In the genomic region with DNA sequence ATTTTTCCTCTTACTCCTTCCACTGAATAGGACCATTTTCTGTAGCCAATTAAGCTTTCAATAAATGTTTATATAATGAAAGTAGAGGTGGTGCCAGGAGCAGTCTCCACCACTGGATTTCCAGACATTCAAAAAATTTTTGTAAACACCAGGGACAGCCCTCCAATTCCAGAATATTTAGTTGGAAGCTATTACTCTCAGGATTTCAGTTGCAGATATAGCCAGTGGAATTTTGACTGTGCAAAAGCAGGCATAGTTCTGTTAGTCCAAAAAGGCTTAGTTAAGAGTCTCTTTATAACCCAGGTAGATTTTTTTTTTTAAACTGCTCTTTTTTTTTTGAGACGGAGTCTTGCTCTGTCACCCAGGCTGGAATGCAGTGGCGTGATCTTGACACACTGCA, we compare ENCODE assay signal across 22 cellular contexts.
DNase-seq lines count a peak whose midpoint lies in the region; ATAC-seq and TF ChIP-seq lines count a peak whose summit lies in the region.
"Had no signal": no experiment of that assay in that cellular context is flagged by ENCODE, and none has a peak within 500 bp of the region (broad histone marks: within the 10 kb centered on the region; RNA-seq: fewer than 3 reads in every experiment).

No MANE protein-coding gene starts in this region.

- H3K4me3 Mint-ChIP-seq in naive thymus-derived CD8-positive, alpha-beta T cell, result no peak overlapping the region
- H3K4me3 Mint-ChIP-seq: activated T-helper 1 cell treated with anti-CD3 and anti-CD28 coated beads, Interleukin-12 subunit alpha, Interleukin-12 subunit beta, Interleukin-2, Interleukin-4 antibody, amounts not matched to agents 30 ng/mL and 10 ng/mL and 1 ng/mL, durations not matched to agents 14 hours and 24 hours and 36 hours; memory B cell; naive thymus-derived CD4-positive, alpha-beta T cell; stimulated activated naive B cell treated with anti-CD40 and anti-IgM and Interleukin-4, amounts not matched to agents 10 μg/mL and 1 μg/mL and 100 μg/mL, for 72 hours had no signal

- peak overlapping the region in 7 of 12 donors; percentile 10 to 66 (median 31) for H3K27ac ChIP-seq in heart left ventricle
- H3K27ac ChIP-seq: brain microvascular endothelial cell, ovary had no signal

- DNase-seq in heart left ventricle, result no peak
- no peak for DNase-seq in cardiac septum (ENCODE audit: low spot score)
- peak; percentile 82 for DNase-seq in fibroblast of peridontal ligament (ENCODE audit: extremely low read depth)
- DNase-seq in sciatic nerve (ENCODE audit: low spot score), result no peak
- DNase-seq in H4 (ENCODE audit: low spot score), result no peak
- no peak for DNase-seq in naive thymus-derived CD8-positive, alpha-beta T cell
- no peak for DNase-seq in HK-2 (ENCODE audit: unreplicated experiment)
- DNase-seq: brain microvascular endothelial cell; C1 segment of cervical spinal cord; cortex of kidney; foreskin melanocyte; kidney; naive thymus-derived CD4-positive, alpha-beta T cell; NCI-H1417 treated with DMSO at 0.1 percent for 48 hours; NCI-H526 treated with DMSO at 0.1 percent for 48 hours; ovary; stimulated activated CD4-positive, alpha-beta T cell treated with anti-CD3 and anti-CD28 coated beads, Interleukin-2, amount 100 ng/mL, for 24 hours; stimulated activated naive B cell treated with anti-CD40 and anti-IgM and Interleukin-4, amounts not matched to agents 10 μg/mL and 1 μg/mL and 100 μg/mL, for 72 hours had no signal

- intact Hi-C loops in heart left ventricle (cut with DNase I) (no loop called here), cardiac septum (cut with DNase I) (no loop called here), sciatic nerve (cut with DNase I) (no loop called here)

- no peak for ATAC-seq in heart left ventricle
- peak; percentile 23 for ATAC-seq in sciatic nerve
- ATAC-seq in GM21717 (IDR thresholded peaks at IDR 0.05; ENCODE audit: unreplicated experiment), result no peak
- no peak for ATAC-seq in naive thymus-derived CD8-positive, alpha-beta T cell
- ATAC-seq: activated naive CD4-positive, alpha-beta T cell treated with anti-CD3 and anti-CD28 coated beads, Interleukin-2, amount 50 U/mL, for 72 hours; naive thymus-derived CD4-positive, alpha-beta T cell; stimulated activated naive B cell treated with anti-CD40 and anti-IgM and Interleukin-4, amounts not matched to agents 10 μg/mL and 1 μg/mL and 100 μg/mL, for 72 hours had no signal

- H3K36me3 Mint-ChIP-seq in naive thymus-derived CD8-positive, alpha-beta T cell, result no peaks in the 10 kb centered on the region
- H3K36me3 Mint-ChIP-seq: memory B cell; stimulated activated naive B cell treated with anti-CD40 and anti-IgM and Interleukin-4, amounts not matched to agents 10 μg/mL and 1 μg/mL and 100 μg/mL, for 72 hours had no signal

- POLR2A ChIA-PET in naive thymus-derived CD8-positive, alpha-beta T cell (lab: Charles Lee), result no interaction called here

- H3K4me3 ChIP-seq in heart left ventricle, result no peak overlapping the region
- H3K4me3 ChIP-seq: ovary had no signal

- no peak for TF ChIP-seq POLR2A in heart left ventricle (IDR thresholded peaks at IDR 0.05)

- no peaks in the 10 kb centered on the region for H3K9me3 Mint-ChIP-seq in naive thymus-derived CD8-positive, alpha-beta T cell
- H3K9me3 Mint-ChIP-seq: activated naive CD4-positive, alpha-beta T cell treated with anti-CD3 and anti-CD28 coated beads, Interleukin-2, amount 50 U/mL, for 72 hours; activated T-helper 1 cell treated with anti-CD3 and anti-CD28 coated beads, Interleukin-12 subunit alpha, Interleukin-12 subunit beta, Interleukin-2, Interleukin-4 antibody, amounts not matched to agents 30 ng/mL and 10 ng/mL and 1 ng/mL, durations not matched to agents 14 hours and 24 hours and 36 hours; memory B cell; stimulated activated naive B cell treated with anti-CD40 and anti-IgM and Interleukin-4, amounts not matched to agents 10 μg/mL and 1 μg/mL and 100 μg/mL, for 72 hours had no signal

- no peaks in the 10 kb centered on the region for H3K9me3 ChIP-seq in heart left ventricle
- H3K9me3 ChIP-seq: ovary had no signal

- no peak for TF ChIP-seq CTCF in heart left ventricle (IDR thresholded peaks at IDR 0.05)

- peaks cover 4 to 73% (median 23%) of the 10 kb centered on the region in 12 donors for H3K4me1 ChIP-seq in heart left ventricle

- peaks cover 5 to 15% (median 14%) of the 10 kb centered on the region in 4 donors for H3K4me1 Mint-ChIP-seq in naive thymus-derived CD8-positive, alpha-beta T cell

- peaks cover 0 to 13% (median 0%) of the 10 kb centered on the region in 9 donors for H3K36me3 ChIP-seq in heart left ventricle
- H3K36me3 ChIP-seq: brain microvascular endothelial cell, ovary had no signal

- WGBS in heart left ventricle, 4 donors, result 49 to 79% (median 65%) methylated on average over 2 of the region's 2 CpGs

- no peak overlapping the region for H3K27ac Mint-ChIP-seq in naive thymus-derived CD8-positive, alpha-beta T cell
- H3K27ac Mint-ChIP-seq: activated naive CD4-positive, alpha-beta T cell treated with anti-CD3 and anti-CD28 coated beads, Interleukin-2, amount 50 U/mL, for 72 hours; activated T-helper 1 cell treated with anti-CD3 and anti-CD28 coated beads, Interleukin-12 subunit alpha, Interleukin-12 subunit beta, Interleukin-2, Interleukin-4 antibody, amounts not matched to agents 30 ng/mL and 10 ng/mL and 1 ng/mL, durations not matched to agents 14 hours and 24 hours and 36 hours; memory B cell; naive thymus-derived CD4-positive, alpha-beta T cell; stimulated activated naive B cell treated with anti-CD40 and anti-IgM and Interleukin-4, amounts not matched to agents 10 μg/mL and 1 μg/mL and 100 μg/mL, for 72 hours had no signal

- peaks cover 2 to 12% (median 9%) of the 10 kb centered on the region in 5 donors for H3K27me3 Mint-ChIP-seq in naive thymus-derived CD8-positive, alpha-beta T cell

- H3K27me3 ChIP-seq in heart left ventricle, result peaks cover 0 to 3% (median 0%) of the 10 kb centered on the region in 9 donors
- H3K27me3 ChIP-seq: brain microvascular endothelial cell, ovary had no signal
